8 cellular contexts compared by ENCODE assay signal in the genomic region with DNA sequence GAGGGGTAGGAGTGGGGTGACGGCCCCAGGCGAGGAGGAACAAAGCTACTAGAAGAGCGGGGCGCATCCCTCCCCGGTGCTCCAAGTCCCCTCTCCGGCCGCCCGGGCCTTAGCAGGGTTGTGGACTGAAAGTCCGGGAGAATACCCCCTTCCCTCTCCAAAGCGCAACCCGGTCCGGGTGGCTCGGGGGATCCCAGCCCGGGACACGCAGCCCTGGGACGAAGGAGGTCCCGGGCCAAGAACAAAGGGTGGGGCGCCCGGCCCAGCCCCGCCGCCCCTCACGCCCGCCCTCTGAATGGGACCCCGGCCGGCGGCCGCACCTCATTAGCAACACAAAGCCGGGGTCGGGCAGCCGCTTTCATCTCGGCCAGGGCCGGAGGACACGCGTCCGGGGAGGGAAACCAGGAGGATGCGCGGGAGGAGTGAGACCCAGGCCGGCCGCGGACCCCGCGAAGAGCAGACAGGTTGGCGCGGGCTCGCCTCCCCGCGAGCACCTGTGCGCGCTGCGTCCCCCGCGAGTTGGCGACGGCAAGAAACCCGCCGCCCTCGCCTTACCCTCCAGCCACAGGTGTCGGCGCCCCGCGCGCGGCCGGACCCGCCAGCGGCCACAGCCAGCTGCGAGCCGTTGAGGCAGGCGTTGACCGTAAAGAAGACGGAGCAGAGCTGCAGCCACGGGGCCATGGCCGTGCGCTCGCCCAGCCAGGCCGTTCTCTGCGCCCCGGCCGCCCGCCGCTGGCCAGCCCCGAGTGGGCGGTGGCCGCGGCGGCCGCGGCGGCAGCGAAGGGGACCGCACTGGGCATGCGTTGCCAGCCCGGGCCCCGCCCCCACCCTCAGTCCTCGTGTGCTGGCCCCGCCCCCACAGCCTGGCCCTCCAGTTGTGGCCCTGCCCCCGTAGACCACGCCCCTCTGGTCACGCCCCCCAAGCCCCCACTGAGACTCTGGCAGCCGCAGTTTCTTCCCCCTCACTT. TPM values are rescaled to one million over a fixed set of nuclear protein-coding genes. Genes with fewer than 3 reads are reported as not detected.
DNase-seq lines count a peak whose midpoint lies in the region; TF ChIP-seq lines count a peak whose summit lies in the region.

A gene (minus strand): TSS at position 748 of the 968 bp plus-strand sequence. CDS start 67 bp downstream, at position 681.

- peak within 1 kb of the TSS; percentile 60 to 77 for H3K4me3 ChIP-seq in esophagus (ENCODE audit: low read depth in 1 of 2, low read length in 2 of 2)
- peak within 1 kb of the TSS; percentile 70 to 71 for H3K4me3 ChIP-seq in mucosa of rectum (ENCODE audit: low read length in 2 of 2)

- in situ Hi-C loops in Caki2 (cut with HindIII; ENCODE audit: low pct_unique_long_range_greater_than_20kb, low sequenced_read_pairs): no loop called here

- peak within 1 kb of the TSS; percentile 84 for H3K4me3 Mint-ChIP-seq in HFFc6

- no peaks in the 10 kb centered on the region for H3K9me3 ChIP-seq in esophagus (ENCODE audit: control insufficient read depth in 2 of 2, insufficient read depth in 1 of 2, low read depth in 1 of 2, low read length in 1 of 2)
- no peaks in the 10 kb centered on the region for H3K9me3 ChIP-seq in mucosa of rectum (ENCODE audit: control insufficient read depth in 2 of 2, low read length in 2 of 2)

- no peaks in the 10 kb centered on the region for H3K9me3 Mint-ChIP-seq in HFFc6

- H3K36me3 ChIP-seq in esophagus (ENCODE audit: control insufficient read depth in 2 of 2, insufficient read depth in 2 of 2, low read length in 1 of 2) (peaks cover 0 to 2% of the 10 kb centered on the region in 2 donors), mucosa of rectum (ENCODE audit: control insufficient read depth in 2 of 2, insufficient read depth in 2 of 2, low read length in 2 of 2) (no peaks in the 10 kb centered on the region)

- H3K27me3 ChIP-seq in esophagus (ENCODE audit: control insufficient read depth in 1 of 2, insufficient read depth in 2 of 2, low read length in 2 of 2): no peaks in the 10 kb centered on the region
- peaks cover 9 to 23% of the 10 kb centered on the region in 2 donors for H3K27me3 ChIP-seq in mucosa of rectum (ENCODE audit: control insufficient read depth in 2 of 2, insufficient read depth in 2 of 2, low read length in 2 of 2)

- H3K27me3 Mint-ChIP-seq in HFFc6 (ENCODE audit: insufficient read depth): peaks cover 46% of the 10 kb centered on the region

- TF ChIP-seq CTCF in HFFc6 (IDR thresholded peaks at IDR 0.05): no peak

- peak; percentile 39 for DNase-seq in Caki2 (ENCODE audit: low read depth)
- DNase-seq in HFFc6: no peak
- peak; percentile 61 for DNase-seq in NCI-H510A treated with DMSO at 0.1 percent for 48 hours (lab: John Stamatoyannopoulos, UW)
- peak; percentile 27 to 32 (median 30) for DNase-seq in activated CD8-positive, alpha-beta memory T cell treated with anti-CD3 and anti-CD28 coated beads for 48 hours (ENCODE audit: low read depth in 2 of 3, low spot score in 2 of 3)
- DNase-seq in stimulated activated CD8-positive, alpha-beta memory T cell treated with anti-CD3 and anti-CD28 coated beads, Interleukin-7, amount 100 ng/mL, for 4 hours (ENCODE audit: low read depth in 2 of 2): peak; percentile 9 to 49
- no peak for DNase-seq in NK-92 (lab: John Stamatoyannopoulos, UW; ENCODE audit: unreplicated experiment)

- no peak within 1 kb of the TSS for H3K27ac Mint-ChIP-seq in HFFc6

- H3K27ac ChIP-seq in esophagus (ENCODE audit: low read depth in 2 of 2, low read length in 1 of 2) (peak within 1 kb of the TSS in 1 of 2 donors; percentile 30), mucosa of rectum (ENCODE audit: low read depth in 2 of 2, low read length in 2 of 2) (no peak within 1 kb of the TSS)

- peaks cover 11% of the 10 kb centered on the region for H3K4me1 Mint-ChIP-seq in HFFc6 (ENCODE audit: low read depth)

- WGBS in esophagus, 2 donors: 0 to 1% methylated on average over 64 to 100 of the region's 100 CpGs

- peak within 1 kb of the TSS in 1 of 2 donors; percentile 62 for H3K9ac ChIP-seq in mucosa of rectum (ENCODE audit: low read depth in 1 of 2, low read length in 2 of 2)

- no peaks in the 10 kb centered on the region for H3K36me3 Mint-ChIP-seq in HFFc6 (ENCODE audit: low read depth)

- H3K4me1 ChIP-seq in esophagus (ENCODE audit: control insufficient read depth in 2 of 2, insufficient read depth in 2 of 2, low read length in 1 of 2): peaks cover 6 to 11% of the 10 kb centered on the region in 2 donors
- peaks cover 10 to 23% of the 10 kb centered on the region in 2 donors for H3K4me1 ChIP-seq in mucosa of rectum (ENCODE audit: control insufficient read depth in 2 of 2, insufficient read depth in 2 of 2, low read length in 2 of 2)

RNA-seq across cellular contexts. Expression of the gene that starts here (rescaled TPM):
- 0.81 and 2.6 TPM in 2 replicates for total RNA-seq in Caki2 (2014; rRNA removed; shearing (Covaris generic); ENCODE audit: low replicate concordance)
- under 1 TPM in 4 of 6 experiments, not detected in 2; 0.05 to 0.26 (median 0.13) TPM for total RNA-seq in HFFc6 (2021; fragmentation: NEBNext Ultra II Directional; extraction: Animal tissue kit (Norgen Biotek cat#: 25700))
- polyA plus RNA-seq in esophagus: under 1 TPM; 0.31 to 0.69 TPM

Comparison
In these comparisons a context has a peak if more than half of its experiments do, and no peak if none do; other contexts are left out.
1. DNase-seq: peak in Caki2 (single experiment), NCI-H510A treated with DMSO at 0.1 percent for 48 hours (single experiment), activated CD8-positive, alpha-beta memory T cell treated with anti-CD3 and anti-CD28 coated beads for 48 hours (3 of 3) and stimulated activated CD8-positive, alpha-beta memory T cell treated with anti-CD3 and anti-CD28 coated beads, Interleukin-7, amount 100 ng/mL, for 4 hours (2 of 2); none in HFFc6 (single experiment) and NK-92 (single experiment).